ENCODE assay signal across 23 cellular contexts in genomic region chr9:107770716-107771115, GRCh38.
"Had no signal": no experiment of that assay in that cellular context is flagged by ENCODE, and none has a peak within 500 bp of the region (broad histone marks: within the 10 kb centered on the region; RNA-seq: fewer than 3 reads in every experiment).

No MANE protein-coding gene starts in this region.

- H3K27me3 ChIP-seq: neural progenitor cell, ovary, right lobe of liver, sigmoid colon, stomach, thyroid gland, tibial nerve, upper lobe of left lung, vagina had no signal

- H3K9me3 ChIP-seq: ovary, right lobe of liver, sigmoid colon, thoracic aorta, thyroid gland, vagina had no signal

- H3K27ac ChIP-seq: neural progenitor cell, ovary, parathyroid adenoma, psoas muscle, right lobe of liver, sigmoid colon, stomach, thoracic aorta, thyroid gland, tibial nerve, upper lobe of left lung, vagina had no signal

- H3K36me3 ChIP-seq: neural progenitor cell, ovary, right lobe of liver, sigmoid colon, stomach, thoracic aorta, thyroid gland, tibial nerve, upper lobe of left lung, vagina had no signal

- H3K4me1 ChIP-seq: neural progenitor cell, parathyroid adenoma, psoas muscle, right lobe of liver, sigmoid colon, stomach, thyroid gland, tibial nerve, vagina had no signal

- H3K79me2 ChIP-seq: parathyroid adenoma had no signal

- H3K4me3 ChIP-seq: neural progenitor cell, ovary, psoas muscle, right lobe of liver, sigmoid colon, stomach, thoracic aorta, thyroid gland, tibial nerve, upper lobe of left lung, vagina had no signal

- DNase-seq: natural killer cell; occipital lobe; ovary; posterior cingulate gyrus; psoas muscle; right cardiac atrium; right lobe of liver; sigmoid colon; small intestine; stimulated activated CD4-positive, alpha-beta T cell treated with anti-CD3 and anti-CD28 coated beads, Interleukin-15, amount 100 ng/mL, for 24 hours; stimulated activated CD4-positive, alpha-beta T cell treated with anti-CD3 and anti-CD28 coated beads, Interleukin-2, amount 100 ng/mL, for 24 hours; stimulated activated CD4-positive, alpha-beta T cell treated with anti-CD3 and anti-CD28 coated beads, Interleukin-2, amount 100 ng/mL, for 48 hours; stimulated activated CD4-positive, alpha-beta T cell treated with anti-CD3 and anti-CD28 coated beads, Interleukin-4, amount 100 ng/mL, for 24 hours; stimulated activated naive B cell treated with anti-CD40 and anti-IgM and Interleukin-4, amounts not matched to agents 10 μg/mL and 1 μg/mL and 100 μg/mL, for 72 hours; stimulated activated naive CD4-positive, alpha-beta T cell treated with Interleukin-2 at 50 U/mL for 16 hours; stomach; thyroid gland; upper lobe of left lung had no signal

- H2AFZ ChIP-seq: neural progenitor cell, parathyroid adenoma had no signal

- H3K9ac ChIP-seq: neural progenitor cell, parathyroid adenoma had no signal

- H3K4me2 ChIP-seq: neural progenitor cell had no signal
